Comparison of ENCODE assay signal across 24 cellular contexts in genomic region chr2:77488141-77488540, GRCh38. TPM values are rescaled to one million over a fixed set of nuclear protein-coding genes. Genes with fewer than 3 reads are reported as not detected.
"Had no signal": no experiment of that assay in that cellular context is flagged by ENCODE, and none has a peak within 500 bp of the region (broad histone marks: within the 10 kb centered on the region; RNA-seq: fewer than 3 reads in every experiment).

No MANE protein-coding gene starts in this region.

- H3K27ac ChIP-seq: SK-N-MC, WERI-Rb-1 had no signal

- ATAC-seq: activated CD4-positive, alpha-beta T cell treated with anti-CD3 and anti-CD28 coated beads for 36 hours; activated T-helper 17 cell treated with anti-CD3 and anti-CD28 coated beads, Interleukin-2, amount 50 U/mL, for 72 hours; K562 had no signal

- H3K4me3 ChIP-seq: K562, SK-N-MC had no signal

- DNase-seq: activated CD4-positive, alpha-beta memory T cell treated with anti-CD3 and anti-CD28 coated beads, Interleukin-2, amount 10 ng/mL, durations not matched to agents 7 days and 5 days; activated CD4-positive, alpha-beta T cell treated with anti-CD3 and anti-CD28 coated beads for 36 hours; activated CD4-positive, alpha-beta T cell treated with anti-CD3 and anti-CD28 coated beads, Interleukin-2, amount 50 U/mL, for 1 hour; activated gamma-delta T cell; activated naive CD4-positive, alpha-beta T cell treated with anti-CD3 and anti-CD28 coated beads for 36 hours; activated T-cell treated with anti-CD3 and anti-CD28 coated beads for 4 hours; activated T-cell treated with anti-CD3 and anti-CD28 coated beads, Interleukin-2, amount 50 U/mL, for 48 hours; amygdala; Karpas-422; NCI-H1048; NCI-H1930; NCI-H2171 treated with DMSO at 0.1 percent for 48 hours; NCI-H226; NCI-H526; NCI-H774; SIG-M5; T-helper 1 cell; WERI-Rb-1 had no signal

- H3K36me3 ChIP-seq: WERI-Rb-1 had no signal

RNA-seq across cellular contexts. Expression of gene LRRTM4, which starts 34.0 kb away (rescaled TPM):
- total RNA-seq: activated CD4-positive, alpha-beta memory T cell treated with anti-CD3 and anti-CD28 coated beads, Interleukin-2, amount 10 ng/mL, durations not matched to agents 7 days and 5 days; activated CD4-positive, alpha-beta T cell treated with anti-CD3 and anti-CD28 coated beads for 36 hours; activated CD8-positive, alpha-beta memory T cell treated with anti-CD3 and anti-CD28 coated beads for 36 hours; activated naive CD4-positive, alpha-beta T cell treated with anti-CD3 and anti-CD28 coated beads for 36 hours; activated T-helper 17 cell treated with anti-CD3 and anti-CD28 coated beads, Interleukin-2, amount 50 U/mL, for 72 hours; OCI-LY7; T-helper 2 cell treated with Interferon-gamma antibody and Interleukin-4, amounts not matched to agents 100 ng/mL and 5 ng/mL, for 36 hours had no signal
